In genomic region chr6:6960571-6961251, GRCh38 we compare ENCODE assay signal across 15 cellular contexts.
"Had no signal": no experiment of that assay in that cellular context is flagged by ENCODE, and none has a peak within 500 bp of the region (broad histone marks: within the 10 kb centered on the region; RNA-seq: fewer than 3 reads in every experiment).

No MANE protein-coding gene starts in this region.

- DNase-seq: activated CD4-positive, alpha-beta T cell treated with anti-CD3 and anti-CD28 coated beads for 1 hour; activated CD8-positive, alpha-beta memory T cell treated with anti-CD3 and anti-CD28 coated beads for 24 hours; activated CD8-positive, alpha-beta memory T cell treated with anti-CD3 and anti-CD28 coated beads, Interleukin-2, amount 50 U/mL, for 48 hours; activated effector memory CD4-positive, alpha-beta T cell treated with Interleukin-2 at 50 U/mL for 16 hours; activated naive CD4-positive, alpha-beta T cell treated with anti-CD3 and anti-CD28 coated beads, Interleukin-2, amount 50 U/mL, for 16 hours; activated T-cell treated with anti-CD3 and anti-CD28 coated beads, Interleukin-2, amount 50 U/mL, for 48 hours; aorta; erythroblast; foreskin melanocyte; hypothalamus; left lung; occipital lobe; retina; stimulated activated naive B cell treated with anti-CD40 and anti-IgM and Interleukin-4, amounts not matched to agents 10 μg/mL and 1 μg/mL and 100 μg/mL, for 72 hours; WERI-Rb-1 had no signal

- ATAC-seq: left lung; stimulated activated naive B cell treated with anti-CD40 and anti-IgM and Interleukin-4, amounts not matched to agents 10 μg/mL and 1 μg/mL and 100 μg/mL, for 72 hours had no signal
